In genomic region chr9:1005043-1005667, GRCh38 we compare ENCODE assay signal across 9 cellular contexts. TPM values are rescaled to one million over a fixed set of nuclear protein-coding genes. Genes with fewer than 3 reads are reported as not detected.
DNase-seq lines count a peak whose midpoint lies in the region; ATAC-seq, FAIRE-seq and TF ChIP-seq lines count a peak whose summit lies in the region.
"Had no signal": no experiment of that assay in that cellular context is flagged by ENCODE, and none has a peak within 500 bp of the region (broad histone marks: within the 10 kb centered on the region; RNA-seq: fewer than 3 reads in every experiment).

No MANE protein-coding gene starts in this region.

- H3K27ac ChIP-seq in breast epithelium: no peak overlapping the region

- no peak overlapping the region for H3K4me3 ChIP-seq in breast epithelium

- H3K36me3 ChIP-seq in breast epithelium: no peaks in the 10 kb centered on the region

- DNase-seq in GF-D8 (lab: John Stamatoyannopoulos, UW) (peak; percentile 27), NCI-H69 (lab: John Stamatoyannopoulos, UW) (peak; percentile 25), breast epithelium (ENCODE audit: low spot score in 2 of 2) (no peak), left kidney (ENCODE audit: low read depth, low spot score) (peak; percentile 83), HuH-7 (ENCODE audit: low spot score) (no peak)

- H3K9me3 ChIP-seq in breast epithelium: no peaks in the 10 kb centered on the region

- intact Hi-C loops in breast epithelium (cut with DNase I; ENCODE audit: low total_unique reads): no loop called here

- no peaks in the 10 kb centered on the region for H3K4me1 ChIP-seq in breast epithelium

- no peak for TF ChIP-seq POLR2A in breast epithelium (IDR thresholded peaks at IDR 0.05)

- peak; percentile 40 for ATAC-seq in HG02798 (IDR thresholded peaks at IDR 0.05; ENCODE audit: poor library complexity, unreplicated experiment)
- no peak for ATAC-seq in GM21526 (IDR thresholded peaks at IDR 0.05; ENCODE audit: low FRiP score, unreplicated experiment)

- TF ChIP-seq CTCF in breast epithelium (IDR thresholded peaks at IDR 0.05): peak in 2 of 3 donors; percentile 25 to 33

- FAIRE-seq in A204.1 (lab: Jason Lieb, UNC): peak; percentile 88
- FAIRE-seq: endometrium had no signal

- H3K27me3 ChIP-seq in breast epithelium: no peaks in the 10 kb centered on the region

RNA-seq across cellular contexts. Expression of gene DMRT3, which starts 28.7 kb away (rescaled TPM):
- total RNA-seq in breast epithelium: 1 to 10 TPM in 1 of 3 donors, under 1 TPM in 2; 0.29 to 1.8 (median 0.33) TPM

RNA-seq across cellular contexts. Expression of gene DMRT2, which starts 45.0 kb away (rescaled TPM):
- total RNA-seq in breast epithelium: 10 to 100 TPM in 1 of 3 donors, 1 to 10 TPM in 2; 1.3 to 16.0 (median 5.2) TPM

Comparison
In these comparisons a context has a peak if more than half of its experiments do, and no peak if none do; other contexts are left out.
1. DNase-seq: peak in GF-D8 (single experiment), NCI-H69 (single experiment) and left kidney (single experiment); none in breast epithelium (0 of 2) and HuH-7 (single experiment).